10 cellular contexts compared by ENCODE assay signal in genomic region chr9:124818431-124819281, GRCh38. TPM values are rescaled to one million over a fixed set of nuclear protein-coding genes. Genes with fewer than 3 reads are reported as not detected.
DNase-seq lines count a peak whose midpoint lies in the region; ATAC-seq and TF ChIP-seq lines count a peak whose summit lies in the region.
"Had no signal": no experiment of that assay in that cellular context is flagged by ENCODE, and none has a peak within 500 bp of the region (broad histone marks: within the 10 kb centered on the region; RNA-seq: fewer than 3 reads in every experiment).

No MANE protein-coding gene starts in this region.

- TF ChIP-seq POLR2A in heart left ventricle (IDR thresholded peaks at IDR 0.05) (no peak), vagina (IDR thresholded peaks at IDR 0.05) (no peak)

- H3K27ac ChIP-seq in SJSA1 (no peak overlapping the region), heart left ventricle (peak overlapping the region in 7 of 12 donors; percentile 10 to 68 (median 46)), vagina (peak overlapping the region; percentile 63)

- H3K4me3 Mint-ChIP-seq in natural killer cell treated with Interleukin-12 subunit alpha and Interleukin-12 subunit beta and Interleukin-15 and Interleukin-18, amount 100 ng/mL, for 72 hours = no peak overlapping the region
- H3K4me3 Mint-ChIP-seq in natural killer cell = no peak overlapping the region
- H3K4me3 Mint-ChIP-seq: naive thymus-derived CD8-positive, alpha-beta T cell had no signal

- no peaks in the 10 kb centered on the region for H3K36me3 Mint-ChIP-seq in natural killer cell treated with Interleukin-12 subunit alpha and Interleukin-12 subunit beta and Interleukin-15 and Interleukin-18, amount 100 ng/mL, for 72 hours
- H3K36me3 Mint-ChIP-seq in natural killer cell = no peaks in the 10 kb centered on the region
- H3K36me3 Mint-ChIP-seq: naive thymus-derived CD8-positive, alpha-beta T cell had no signal

- H3K4me1 ChIP-seq in SJSA1 (replicated peaks) (peaks cover 22% of the 10 kb centered on the region), heart left ventricle (peaks cover 0 to 19% (median 10%) of the 10 kb centered on the region in 12 donors), vagina (peaks cover 30% of the 10 kb centered on the region)

- H3K27me3 ChIP-seq in SJSA1 (replicated peaks) = no peaks in the 10 kb centered on the region
- H3K27me3 ChIP-seq in heart left ventricle = no peaks in the 10 kb centered on the region
- H3K27me3 ChIP-seq in vagina = no peaks in the 10 kb centered on the region

- H3K4me3 ChIP-seq in SJSA1 = no peak overlapping the region
- no peak overlapping the region for H3K4me3 ChIP-seq in heart left ventricle
- H3K4me3 ChIP-seq in vagina = no peak overlapping the region

- H3K9me3 ChIP-seq in SJSA1 (replicated peaks) = no peaks in the 10 kb centered on the region
- no peaks in the 10 kb centered on the region for H3K9me3 ChIP-seq in heart left ventricle
- no peaks in the 10 kb centered on the region for H3K9me3 ChIP-seq in vagina

- no peaks in the 10 kb centered on the region for H3K36me3 ChIP-seq in SJSA1
- no peaks in the 10 kb centered on the region for H3K36me3 ChIP-seq in heart left ventricle
- H3K36me3 ChIP-seq in vagina = no peaks in the 10 kb centered on the region

- H3K27me3 Mint-ChIP-seq in natural killer cell treated with Interleukin-12 subunit alpha and Interleukin-12 subunit beta and Interleukin-15 and Interleukin-18, amount 100 ng/mL, for 72 hours = peaks cover 0 to 2% of the 10 kb centered on the region in 2 donors
- H3K27me3 Mint-ChIP-seq in natural killer cell (ENCODE audit: low read depth in 2 of 2) = peaks cover 0 to 6% of the 10 kb centered on the region in 2 donors

- peaks cover 2 to 5% of the 10 kb centered on the region in 2 donors for H3K4me1 Mint-ChIP-seq in natural killer cell treated with Interleukin-12 subunit alpha and Interleukin-12 subunit beta and Interleukin-15 and Interleukin-18, amount 100 ng/mL, for 72 hours (ENCODE audit: low read depth in 2 of 2)
- no peaks in the 10 kb centered on the region for H3K4me1 Mint-ChIP-seq in natural killer cell

- no peaks in the 10 kb centered on the region for H3K9me3 Mint-ChIP-seq in natural killer cell treated with Interleukin-12 subunit alpha and Interleukin-12 subunit beta and Interleukin-15 and Interleukin-18, amount 100 ng/mL, for 72 hours
- H3K9me3 Mint-ChIP-seq in natural killer cell = no peaks in the 10 kb centered on the region
- H3K9me3 Mint-ChIP-seq: naive thymus-derived CD8-positive, alpha-beta T cell had no signal

- peak overlapping the region in 1 of 2 donors; percentile 9 for H3K27ac Mint-ChIP-seq in natural killer cell treated with Interleukin-12 subunit alpha and Interleukin-12 subunit beta and Interleukin-15 and Interleukin-18, amount 100 ng/mL, for 72 hours
- no peak overlapping the region for H3K27ac Mint-ChIP-seq in natural killer cell

- ATAC-seq in natural killer cell treated with Interleukin-12 subunit alpha and Interleukin-12 subunit beta and Interleukin-15 and Interleukin-18, amount 100 ng/mL, for 72 hours = no peak
- ATAC-seq in natural killer cell (no peak), heart left ventricle (peak; percentile 56 to 81 (median 74)), GM18861 (IDR thresholded peaks at IDR 0.05; ENCODE audit: unreplicated experiment) (no peak)
- ATAC-seq: naive thymus-derived CD8-positive, alpha-beta T cell had no signal

- TF ChIP-seq CTCF in natural killer cell (IDR thresholded peaks at IDR 0.05) = no peak
- TF ChIP-seq CTCF in heart left ventricle (IDR thresholded peaks at IDR 0.05) = no peak
- no peak for TF ChIP-seq CTCF in vagina (IDR thresholded peaks at IDR 0.05)

- DNase-seq in natural killer cell treated with Interleukin-12 subunit alpha and Interleukin-12 subunit beta and Interleukin-15 and Interleukin-18, amount 100 ng/mL, for 72 hours (ENCODE audit: low spot score) = peak; percentile 48
- DNase-seq in natural killer cell = no peak
- DNase-seq in SJSA1 (ENCODE audit: low read depth in 1 of 2, low spot score in 2 of 2) = peak; percentile 28 to 55
- peak in 2 of 5 donors; percentile 55 to 64 for DNase-seq in heart left ventricle
- no peak for DNase-seq in vagina (ENCODE audit: extremely low spot score in 2 of 2)
- DNase-seq in NCI-H1436 (lab: John Stamatoyannopoulos, UW) = no peak
- DNase-seq in GF-D8 (lab: John Stamatoyannopoulos, UW) = no peak
- DNase-seq: anterior cingulate cortex; naive thymus-derived CD8-positive, alpha-beta T cell had no signal

- 46 to 58% (median 51%) methylated on average over 11 to 18 of the region's 18 CpGs for WGBS in heart left ventricle, 4 donors

- intact Hi-C loops in natural killer cell (cut with micrococcal nuclease) = no loop called here
- intact Hi-C loops in heart left ventricle (cut with DNase I) = no loop called here
- intact Hi-C loops in vagina (cut with DNase I) = no loop called here

RNA-seq across cellular contexts. Expression of gene WDR38, which starts 34.6 kb away (rescaled TPM):
- not detected for total RNA-seq in natural killer cell treated with Interleukin-12 subunit alpha and Interleukin-12 subunit beta and Interleukin-15 and Interleukin-18, amount 100 ng/mL, for 72 hours
- total RNA-seq in natural killer cell = not detected
- not detected in 2 replicates for total RNA-seq in SJSA1 (2014; rRNA removed; shearing (Covaris generic))
- total RNA-seq in heart left ventricle = not detected
- under 1 TPM; 0.07 to 0.15 TPM for polyA plus RNA-seq in heart left ventricle
- total RNA-seq in vagina = not detected
- total RNA-seq: naive thymus-derived CD8-positive, alpha-beta T cell had no signal
- polyA plus RNA-seq: naive thymus-derived CD8-positive, alpha-beta T cell had no signal

RNA-seq across cellular contexts. Expression of gene OLFML2A, which starts 41.7 kb away (rescaled TPM):
- not detected for total RNA-seq in natural killer cell treated with Interleukin-12 subunit alpha and Interleukin-12 subunit beta and Interleukin-15 and Interleukin-18, amount 100 ng/mL, for 72 hours
- total RNA-seq in natural killer cell = not detected
- 5.0 and 7.8 TPM in 2 replicates for total RNA-seq in SJSA1 (2014; rRNA removed; shearing (Covaris generic))
- total RNA-seq in heart left ventricle = 10 to 100 TPM; 15.5 to 71.1 (median 37.3) TPM
- polyA plus RNA-seq in heart left ventricle = 1 to 10 TPM; 8.5 to 9.9 TPM
- 39.3 TPM for total RNA-seq in vagina
- polyA plus RNA-seq: naive thymus-derived CD8-positive, alpha-beta T cell had no signal

RNA-seq across cellular contexts. Expression of gene RPL35, which starts 43.1 kb away (rescaled TPM):
- total RNA-seq in natural killer cell treated with Interleukin-12 subunit alpha and Interleukin-12 subunit beta and Interleukin-15 and Interleukin-18, amount 100 ng/mL, for 72 hours = 1,000 to 10,000 TPM in 1 of 2 donors, 100 to 1,000 TPM in 1; 983 to 1,578 TPM
- total RNA-seq in natural killer cell (100 to 1,000 TPM; 716 to 896 (median 795) TPM), heart left ventricle (1,000 to 10,000 TPM in 3 of 9 donors, 100 to 1,000 TPM in 6; 600 to 1,072 (median 736) TPM), vagina (1,925 TPM)
- 1,575 and 1,653 TPM in 2 replicates for total RNA-seq in SJSA1 (2014; rRNA removed; shearing (Covaris generic))
- polyA plus RNA-seq in heart left ventricle = 1,000 to 10,000 TPM; 2,555 to 3,054 TPM

RNA-seq across cellular contexts. Expression of gene ARPC5L, which starts 43.3 kb away (rescaled TPM):
- 100 to 1,000 TPM; 215 to 218 TPM for total RNA-seq in natural killer cell treated with Interleukin-12 subunit alpha and Interleukin-12 subunit beta and Interleukin-15 and Interleukin-18, amount 100 ng/mL, for 72 hours
- total RNA-seq in natural killer cell (100 to 1,000 TPM; 131 to 169 (median 139) TPM), heart left ventricle (10 to 100 TPM; 27.0 to 56.7 (median 38.3) TPM), vagina (28.5 TPM)
- total RNA-seq in SJSA1 (2014; rRNA removed; shearing (Covaris generic)) = 31.5 and 41.3 TPM in 2 replicates
- polyA plus RNA-seq in heart left ventricle = 100 to 1,000 TPM in 1 of 2 donors, 10 to 100 TPM in 1; 39.7 to 102 TPM

RNA-seq across cellular contexts. Expression of gene NR6A1, which starts 47.5 kb away (rescaled TPM):
- 1 to 10 TPM; 2.0 to 3.8 TPM for total RNA-seq in natural killer cell treated with Interleukin-12 subunit alpha and Interleukin-12 subunit beta and Interleukin-15 and Interleukin-18, amount 100 ng/mL, for 72 hours
- total RNA-seq in natural killer cell (under 1 TPM; 0.07 to 0.75 (median 0.49) TPM), heart left ventricle (1 to 10 TPM; 1.1 to 5.7 (median 1.6) TPM), vagina (1.2 TPM)
- 0.88 and 1.0 TPM in 2 replicates for total RNA-seq in SJSA1 (2014; rRNA removed; shearing (Covaris generic))
- under 1 TPM; 0.65 to 0.84 TPM for polyA plus RNA-seq in heart left ventricle
- polyA plus RNA-seq: naive thymus-derived CD8-positive, alpha-beta T cell had no signal

Comparison
In these comparisons a context has a peak if more than half of its experiments do, and no peak if none do; other contexts are left out.
1. DNase-seq: peak in natural killer cell treated with Interleukin-12 subunit alpha and Interleukin-12 subunit beta and Interleukin-15 and Interleukin-18, amount 100 ng/mL, for 72 hours (single experiment) and SJSA1 (2 of 2); none in natural killer cell (single experiment), vagina (0 of 2), NCI-H1436 (single experiment) and GF-D8 (single experiment).
2. ATAC-seq: peak in heart left ventricle (4 of 4); none in natural killer cell treated with Interleukin-12 subunit alpha and Interleukin-12 subunit beta and Interleukin-15 and Interleukin-18, amount 100 ng/mL, for 72 hours (0 of 2), natural killer cell (0 of 3) and GM18861 (single experiment).